In genomic region chr10:100816671-100817070, GRCh38 we compare ENCODE assay signal across 22 cellular contexts.
"Had no signal": no experiment of that assay in that cellular context is flagged by ENCODE, and none has a peak within 500 bp of the region (broad histone marks: within the 10 kb centered on the region; RNA-seq: fewer than 3 reads in every experiment).

No MANE protein-coding gene starts in this region.

- H3K27me3 ChIP-seq: right lobe of liver had no signal

- FAIRE-seq: astrocyte, pancreas had no signal

- H3K27ac Mint-ChIP-seq: activated CD4-positive, alpha-beta T cell treated with anti-CD3 and anti-CD28 coated beads, Interleukin-2, amount 10 ng/mL, durations not matched to agents 24 days and 14 days; activated CD8-positive, alpha-beta T cell treated with anti-CD3 and anti-CD28 coated beads for 36 hours; activated naive CD4-positive, alpha-beta T cell treated with anti-CD3 and anti-CD28 coated beads, Interleukin-2, amount 50 U/mL, for 72 hours; immature natural killer cell; memory B cell; naive thymus-derived CD4-positive, alpha-beta T cell; stimulated activated effector memory CD8-positive, alpha-beta T cell treated with anti-CD3 and anti-CD28 coated beads, Interleukin-12 subunit alpha, Interleukin-12 subunit beta, amount 100 ng/mL, for 72 hours had no signal

- H3K36me3 ChIP-seq: adrenal gland, breast epithelium, esophagus squamous epithelium, pancreas, right lobe of liver had no signal

- H3K4me3 ChIP-seq: adrenal gland, breast epithelium, esophagus squamous epithelium, pancreas, right lobe of liver had no signal

- H3K9me3 ChIP-seq: adrenal gland, breast epithelium, esophagus squamous epithelium, pancreas, right lobe of liver had no signal

- H3K4me1 Mint-ChIP-seq: activated CD4-positive, alpha-beta T cell treated with anti-CD3 and anti-CD28 coated beads, Interleukin-2, amount 10 ng/mL, durations not matched to agents 24 days and 14 days; immature natural killer cell; naive thymus-derived CD4-positive, alpha-beta T cell; stimulated activated effector memory CD8-positive, alpha-beta T cell treated with anti-CD3 and anti-CD28 coated beads, Interleukin-12 subunit alpha, Interleukin-12 subunit beta, amount 100 ng/mL, for 72 hours had no signal

- H3K9me3 Mint-ChIP-seq: activated CD4-positive, alpha-beta T cell treated with anti-CD3 and anti-CD28 coated beads, Interleukin-2, amount 10 ng/mL, durations not matched to agents 24 days and 14 days; activated CD8-positive, alpha-beta T cell treated with anti-CD3 and anti-CD28 coated beads for 36 hours; activated naive CD4-positive, alpha-beta T cell treated with anti-CD3 and anti-CD28 coated beads, Interleukin-2, amount 50 U/mL, for 72 hours; immature natural killer cell; memory B cell; naive thymus-derived CD4-positive, alpha-beta T cell; stimulated activated effector memory CD8-positive, alpha-beta T cell treated with anti-CD3 and anti-CD28 coated beads, Interleukin-12 subunit alpha, Interleukin-12 subunit beta, amount 100 ng/mL, for 72 hours had no signal

- H3K4me3 Mint-ChIP-seq: activated CD4-positive, alpha-beta T cell treated with anti-CD3 and anti-CD28 coated beads, Interleukin-2, amount 10 ng/mL, durations not matched to agents 24 days and 14 days; activated CD8-positive, alpha-beta T cell treated with anti-CD3 and anti-CD28 coated beads for 36 hours; immature natural killer cell; memory B cell; naive thymus-derived CD4-positive, alpha-beta T cell; stimulated activated effector memory CD8-positive, alpha-beta T cell treated with anti-CD3 and anti-CD28 coated beads, Interleukin-12 subunit alpha, Interleukin-12 subunit beta, amount 100 ng/mL, for 72 hours had no signal

- ATAC-seq: activated CD8-positive, alpha-beta T cell treated with anti-CD3 and anti-CD28 coated beads for 36 hours; activated naive CD4-positive, alpha-beta T cell treated with anti-CD3 and anti-CD28 coated beads, Interleukin-2, amount 50 U/mL, for 72 hours; left ventricle myocardium superior; naive thymus-derived CD4-positive, alpha-beta T cell; pancreas; stimulated activated effector memory CD8-positive, alpha-beta T cell treated with anti-CD3 and anti-CD28 coated beads, Interleukin-12 subunit alpha, Interleukin-12 subunit beta, amount 100 ng/mL, for 72 hours had no signal

- DNase-seq: activated CD4-positive, alpha-beta T cell treated with anti-CD3 and anti-CD28 coated beads, Interleukin-2, amount 10 ng/mL, durations not matched to agents 24 days and 14 days; activated CD8-positive, alpha-beta T cell treated with anti-CD3 and anti-CD28 coated beads for 36 hours; activated gamma-delta T cell; activated T-cell treated with anti-CD3 and anti-CD28 coated beads, Interleukin-2, amount 50 U/mL, for 48 hours; cerebellar nuclear complex; cortex of kidney; effector CD4-positive, alpha-beta T cell; esophagus squamous epithelium; immature natural killer cell; left ventricle myocardium superior; naive thymus-derived CD4-positive, alpha-beta T cell; pancreas; stimulated activated CD4-positive, alpha-beta T cell treated with anti-CD3 and anti-CD28 coated beads, Interleukin-4, amount 100 ng/mL, for 24 hours; T-helper 1 cell; T-helper 9 cell had no signal

- H3K27ac ChIP-seq: adrenal gland, breast epithelium, esophagus squamous epithelium, pancreas, right lobe of liver had no signal

- H3K4me1 ChIP-seq: adrenal gland, breast epithelium, esophagus squamous epithelium, pancreas, right lobe of liver had no signal

- H3K36me3 Mint-ChIP-seq: activated naive CD4-positive, alpha-beta T cell treated with anti-CD3 and anti-CD28 coated beads, Interleukin-2, amount 50 U/mL, for 72 hours; immature natural killer cell; memory B cell; naive thymus-derived CD4-positive, alpha-beta T cell; stimulated activated effector memory CD8-positive, alpha-beta T cell treated with anti-CD3 and anti-CD28 coated beads, Interleukin-12 subunit alpha, Interleukin-12 subunit beta, amount 100 ng/mL, for 72 hours had no signal
